Comparison of ENCODE assay signal across 8 cellular contexts in genomic region chr17:51056813-51057510, GRCh38.
DNase-seq lines count a peak whose midpoint lies in the region; ATAC-seq and FAIRE-seq lines count a peak whose summit lies in the region.

No MANE protein-coding gene starts in this region.

- peak; percentile 19 for FAIRE-seq in TTC549 (lab: Jason Lieb, UNC)

- DNase-seq in AG08396 (ENCODE audit: low spot score): peak; percentile 72
- peak; percentile 89 for DNase-seq in ELR (ENCODE audit: low read depth)
- DNase-seq in MG63: peak; percentile 27
- peak; percentile 76 for DNase-seq in fibroblast of gingiva (ENCODE audit: low read depth)
- peak in 7 of 10 donors; percentile 9 to 48 (median 23) for DNase-seq in naive thymus-derived CD8-positive, alpha-beta T cell

- no peaks in the 10 kb centered on the region for H3K27me3 ChIP-seq in MG63

- peak overlapping the region in 3 of 10 donors; percentile 24 to 85 (median 43) for H3K27ac Mint-ChIP-seq in naive thymus-derived CD8-positive, alpha-beta T cell

- H3K36me3 Mint-ChIP-seq in naive thymus-derived CD8-positive, alpha-beta T cell: peaks cover 0 to 12% (median 2%) of the 10 kb centered on the region in 3 donors

- no peaks in the 10 kb centered on the region; the same call in 1 of the 2 replicates for H3K36me3 ChIP-seq in MG63

- H3K9me3 ChIP-seq in MG63: no peaks in the 10 kb centered on the region

- no peak overlapping the region for H3K4me3 ChIP-seq in MG63

- H3K9me3 Mint-ChIP-seq in naive thymus-derived CD8-positive, alpha-beta T cell: no peaks in the 10 kb centered on the region

- H3K27me3 Mint-ChIP-seq in naive thymus-derived CD8-positive, alpha-beta T cell: no peaks in the 10 kb centered on the region

- H3K4me1 Mint-ChIP-seq in naive thymus-derived CD8-positive, alpha-beta T cell: peaks cover 1 to 24% (median 15%) of the 10 kb centered on the region in 4 donors

- H3K4me3 Mint-ChIP-seq in naive thymus-derived CD8-positive, alpha-beta T cell: no peak overlapping the region

- ATAC-seq in naive thymus-derived CD8-positive, alpha-beta T cell: peak; percentile 58 to 66
- ATAC-seq in HG02610 (IDR thresholded peaks at IDR 0.05; ENCODE audit: unreplicated experiment) (no peak), HG03439 (IDR thresholded peaks at IDR 0.05; ENCODE audit: unreplicated experiment) (no peak)

- POLR2A ChIA-PET in naive thymus-derived CD8-positive, alpha-beta T cell (lab: Charles Lee): interaction anchor here (0.5 kb wide), 1 partner anchor 26 kb away, joined by 3 read pairs; no protein-coding TSS in a partner anchor

Comparison
In these comparisons a context has a peak if more than half of its experiments do, and no peak if none do; other contexts are left out.
1. DNase-seq: peak in every context shown above with its lines; median percentile 89 in ELR; 76 in fibroblast of gingiva; 72 in AG08396; 27 in MG63; 23 in naive thymus-derived CD8-positive, alpha-beta T cell.
2. ATAC-seq: peak in naive thymus-derived CD8-positive, alpha-beta T cell (2 of 2); none in HG02610 (single experiment) and HG03439 (single experiment).